ENCODE assay signal across 17 cellular contexts in genomic region chr1:35377553-35377952, GRCh38.
DNase-seq lines count a peak whose midpoint lies in the region; ATAC-seq and TF ChIP-seq lines count a peak whose summit lies in the region.
"Had no signal": no experiment of that assay in that cellular context is flagged by ENCODE, and none has a peak within 500 bp of the region (broad histone marks: within the 10 kb centered on the region; RNA-seq: fewer than 3 reads in every experiment).

No MANE protein-coding gene starts in this region.

- H3K27ac ChIP-seq in RWPE2 (ENCODE audit: poor library complexity, severe bottlenecking) (no peak overlapping the region), esophagus muscularis mucosa (replicated peaks in 1 of 4) (no peak overlapping the region)
- H3K27ac ChIP-seq: right lobe of liver had no signal

- ATAC-seq in RWPE2 (ENCODE audit: low read depth), result 0 out of 3 replicates have a peak, but pooled peaks have one; percentile 41
- ATAC-seq in GM21723 (IDR thresholded peaks at IDR 0.05; ENCODE audit: unreplicated experiment), result no peak
- no peak for ATAC-seq in GM18868 (IDR thresholded peaks at IDR 0.05; ENCODE audit: unreplicated experiment)
- ATAC-seq: right lobe of liver had no signal

- H3K9me3 ChIP-seq in RWPE2 (ENCODE audit: severe bottlenecking) (no peaks in the 10 kb centered on the region), esophagus muscularis mucosa (no peaks in the 10 kb centered on the region)
- H3K9me3 ChIP-seq: right lobe of liver had no signal

- no peak for TF ChIP-seq EP300 in esophagus muscularis mucosa (IDR thresholded peaks at IDR 0.05)

- DNase-seq in GM03348 (ENCODE audit: low spot score), result peak; percentile 9
- no peak for DNase-seq in RWPE2 (ENCODE audit: low spot score)
- DNase-seq in fibroblast of mammary gland (ENCODE audit: low read depth), result peak; percentile 70
- DNase-seq in renal cortical epithelial cell (ENCODE audit: low read depth), result peak; percentile 49
- DNase-seq in esophagus muscularis mucosa (ENCODE audit: extremely low spot score), result no peak
- no peak for DNase-seq in NCI-H1105 treated with DMSO at 0.1 percent for 48 hours (lab: John Stamatoyannopoulos, UW)
- DNase-seq: activated CD4-positive, alpha-beta T cell treated with anti-CD3 and anti-CD28 coated beads for 4 hours; activated naive CD4-positive, alpha-beta T cell treated with Interleukin-2 at 50 U/mL for 16 hours; cortex of kidney; GOT3; NCI-H1417 treated with DMSO at 0.1 percent for 48 hours; NCI-H2171; OCI-M1; right lobe of liver; stimulated activated CD4-positive, alpha-beta T cell treated with anti-CD3 and anti-CD28 coated beads, Interleukin-1b, Interleukin-23, amount 100 ng/mL, for 48 hours had no signal

- H3K4me1 ChIP-seq in RWPE2 (ENCODE audit: insufficient read depth, poor library complexity, severe bottlenecking), result no peaks in the 10 kb centered on the region
- H3K4me1 ChIP-seq in esophagus muscularis mucosa, result no peaks in the 10 kb centered on the region
- H3K4me1 ChIP-seq: right lobe of liver had no signal

- H3K4me3 ChIP-seq in RWPE2 (ENCODE audit: severe bottlenecking), result no peak overlapping the region
- H3K4me3 ChIP-seq in fibroblast of mammary gland (ENCODE audit: control insufficient read depth, low read depth, low read length), result no peak overlapping the region
- no peak overlapping the region for H3K4me3 ChIP-seq in esophagus muscularis mucosa
- H3K4me3 ChIP-seq: right lobe of liver had no signal

- no peaks in the 10 kb centered on the region for H3K27me3 ChIP-seq in RWPE2 (ENCODE audit: insufficient read depth, poor library complexity, severe bottlenecking)
- no peaks in the 10 kb centered on the region for H3K27me3 ChIP-seq in esophagus muscularis mucosa
- H3K27me3 ChIP-seq: right lobe of liver had no signal

- no peak for TF ChIP-seq CTCF in RWPE2 (IDR thresholded peaks at IDR 0.05; ENCODE audit: poor library complexity, severe bottlenecking)
- no peak for TF ChIP-seq CTCF in fibroblast of mammary gland (conservative IDR thresholded peaks at IDR 0.05; ENCODE audit: control insufficient read depth, insufficient read depth, low read depth, low read length)
- no peak for TF ChIP-seq CTCF in esophagus muscularis mucosa (IDR thresholded peaks at IDR 0.05)

- TF ChIP-seq POLR2A in esophagus muscularis mucosa (IDR thresholded peaks at IDR 0.05; ENCODE audit: low read depth), result no peak

- peaks cover 19% of the 10 kb centered on the region for H3K36me3 ChIP-seq in RWPE2 (ENCODE audit: low read depth)
- H3K36me3 ChIP-seq in esophagus muscularis mucosa, result peaks cover 0 to 31% (median 4%) of the 10 kb centered on the region in 4 donors
- H3K36me3 ChIP-seq: right lobe of liver had no signal

- intact Hi-C loops in esophagus muscularis mucosa (cut with DNase I), result loop anchor here (10.0 kb wide), 1 partner anchor 183 kb away; the partner anchor contains the start of gene SFPQ

Comparison
In these comparisons a context has a peak if more than half of its experiments do, and no peak if none do; other contexts are left out.
1. DNase-seq: peak in GM03348 (single experiment), fibroblast of mammary gland (single experiment) and renal cortical epithelial cell (single experiment); none in RWPE2 (single experiment), esophagus muscularis mucosa (single experiment) and NCI-H1105 treated with DMSO at 0.1 percent for 48 hours (single experiment).